1 cellular context compared by ENCODE assay signal in genomic region chr12:6644257-6644596, GRCh38.
TF ChIP-seq lines count a peak whose summit lies in the region.

No MANE protein-coding gene starts in this region.

TF ChIP-seq in WTC11, 78 proteins besides CTCF, POLR2A, EP300 and RAD21 (continued from another document):
- TF ChIP-seq ZNF512 (CRISPR knock-in tag; IDR thresholded peaks at IDR 0.05; ENCODE audit: borderline replicate concordance) (no peak), PREB (CRISPR knock-in tag; IDR thresholded peaks at IDR 0.05; ENCODE audit: borderline replicate concordance) (no peak), ESRRA (CRISPR knock-in tag; IDR thresholded peaks at IDR 0.05; ENCODE audit: borderline replicate concordance) (no peak), ZBTB21 (CRISPR knock-in tag; IDR thresholded peaks at IDR 0.05; ENCODE audit: borderline replicate concordance) (no peak)
TF ChIP-seq in WTC11: peak in this region for 0.
